Comparison of ENCODE assay signal across 9 cellular contexts in genomic region chr20:63274381-63275228, GRCh38. TPM values are rescaled to one million over a fixed set of nuclear protein-coding genes. Genes with fewer than 3 reads are reported as not detected.
DNase-seq lines count a peak whose midpoint lies in the region; ATAC-seq, FAIRE-seq and TF ChIP-seq lines count a peak whose summit lies in the region.
"Had no signal": no experiment of that assay in that cellular context is flagged by ENCODE, and none has a peak within 500 bp of the region (broad histone marks: within the 10 kb centered on the region; RNA-seq: fewer than 3 reads in every experiment).

No MANE protein-coding gene starts in this region.

- H3K36me3 ChIP-seq in HepG2 (replicated peaks in 1 of 2; ENCODE audit: control insufficient read depth in 1 of 2, insufficient read depth in 2 of 2, low read length in 2 of 2) = peaks cover 38 to 45% of the 10 kb centered on the region in 2 experiments
- H3K36me3 ChIP-seq in right lobe of liver = peaks cover 0 to 27% (median 5%) of the 10 kb centered on the region in 4 donors
- peaks cover 46% of the 10 kb centered on the region for H3K36me3 ChIP-seq in endodermal cell (ENCODE audit: control insufficient read depth, insufficient read depth, low read length)

- POLR2A ChIA-PET in HepG2 (lab: Yijun Ruan, JAX) = no interaction called here
- POLR2A ChIA-PET in HEK293T (lab: Yijun Ruan, JAX) = no interaction called here

- peaks cover 27% of the 10 kb centered on the region for H3K36me3 Mint-ChIP-seq in endodermal cell (ENCODE audit: low read depth)

- H3K4me1 Mint-ChIP-seq in endodermal cell = peaks cover 7% of the 10 kb centered on the region

- TF ChIP-seq CTCF in HepG2 (CRISPR knock-in tag; IDR thresholded peaks at IDR 0.05) = no peak
- TF ChIP-seq CTCF in right lobe of liver (IDR thresholded peaks at IDR 0.05) = no peak
- TF ChIP-seq CTCF in endodermal cell (conservative IDR thresholded peaks at IDR 0.05) = no peak

- peak overlapping the region; percentile 84 for H3K4me3 Mint-ChIP-seq in endodermal cell

- peaks cover 33% of the 10 kb centered on the region for H4K20me1 ChIP-seq in HepG2 (ENCODE audit: insufficient read depth, low read length)

- intact Hi-C loops in HepG2 (cut with micrococcal nuclease; ENCODE audit: unreplicated experiment) = no loop called here
- intact Hi-C loops in right lobe of liver (cut with DNase I) = loop anchor here in 1 of 2 donors (5.0 kb wide), 1 partner anchor 408 kb away; no protein-coding TSS in a partner anchor

- H2AFZ ChIP-seq in HepG2 (ENCODE audit: low read length) = no peak overlapping the region

- in situ Hi-C loops in HepG2 (cut with HindIII; ENCODE audit: extremely low pct_ligation_motif_present, low pct_unique_long_range_greater_than_20kb) = no loop called here

- no peaks in the 10 kb centered on the region for H3K27me3 Mint-ChIP-seq in endodermal cell (ENCODE audit: insufficient read depth)

- DNase-seq in HepG2 (ENCODE audit: low spot score) (no peak), right lobe of liver (no peak), endodermal cell (no peak), urothelium cell line (ENCODE audit: low spot score) (no peak), HEK293T (ENCODE audit: extremely low spot score) (no peak)
- DNase-seq: cortex of kidney, NCI-H1930 had no signal

- no peak for TF ChIP-seq RAD21 in HepG2 (CRISPR knock-in tag; IDR thresholded peaks at IDR 0.05)

- FAIRE-seq in HepG2 (lab: Jason Lieb, UNC) = no peak
- peak; percentile 79 for FAIRE-seq in urothelium cell line (lab: Jason Lieb, UNC)
- FAIRE-seq: TTC549 had no signal

- H3K4me1 ChIP-seq in HepG2 (ENCODE audit: insufficient read depth, low read length) = peaks cover 21% of the 10 kb centered on the region
- H3K4me1 ChIP-seq in right lobe of liver = peaks cover 0 to 13% (median 6%) of the 10 kb centered on the region in 4 donors
- H3K4me1 ChIP-seq in endodermal cell (ENCODE audit: control insufficient read depth, insufficient read depth, low read length) = no peaks in the 10 kb centered on the region

- TF ChIP-seq EP300 in HepG2 (IDR thresholded peaks at IDR 0.05; ENCODE audit: low read depth in 2 of 2, low read length in 2 of 2) = no peak
- TF ChIP-seq EP300 in HepG2 (CRISPR knock-in tag; IDR thresholded peaks at IDR 0.05; ENCODE audit: borderline replicate concordance) = no peak

- no peak for TF ChIP-seq POLR2A in HepG2 (IDR thresholded peaks at IDR 0.05; ENCODE audit: insufficient read depth in 1 of 2, low read depth in 2 of 2, low read length in 2 of 2)
- TF ChIP-seq POLR2A in right lobe of liver (IDR thresholded peaks at IDR 0.05) = no peak

- no peaks in the 10 kb centered on the region; a peak in 1 of 5 replicates for H3K27me3 ChIP-seq in HepG2 (ENCODE audit: control insufficient read depth in 1 of 2, insufficient read depth in 2 of 2, low read length in 2 of 2)
- no peaks in the 10 kb centered on the region for H3K27me3 ChIP-seq in right lobe of liver
- no peaks in the 10 kb centered on the region for H3K27me3 ChIP-seq in endodermal cell (ENCODE audit: control insufficient read depth, insufficient read depth, low read length, poor library complexity, severe bottlenecking)

- H3K4me3 ChIP-seq in HepG2 (replicated peaks in 1 of 3; ENCODE audit: insufficient read depth in 1 of 3, low read depth in 2 of 3, low read length in 3 of 3) (peak overlapping the region in 2 of 3 experiments; percentile 41 to 99; a peak in 4 of 6 replicates), right lobe of liver (no peak overlapping the region), endodermal cell (ENCODE audit: low read length) (peak overlapping the region; percentile 44)

- H3K4me2 ChIP-seq in HepG2 (ENCODE audit: low read depth, low read length) = peak overlapping the region; percentile 92

- peak overlapping the region; percentile 28 for H3K27ac ChIP-seq in HepG2 (ENCODE audit: extremely low read length, insufficient read depth, low read length)
- no peak overlapping the region for H3K27ac ChIP-seq in right lobe of liver
- H3K27ac ChIP-seq in endodermal cell (ENCODE audit: low read depth, low read length) = no peak overlapping the region

- 81% methylated on average over 14 of the region's 17 CpGs for WGBS in HepG2 (ENCODE audit: low lambda C conversion rate)
- 55% methylated on average over 7 of the region's 17 CpGs for WGBS in right lobe of liver (ENCODE audit: insufficient coverage, low coverage, low lambda C conversion rate, missing lambda C conversion rate)
- 91 to 94% methylated on average over 13 to 17 of the region's 17 CpGs for WGBS in endodermal cell (ENCODE audit: insufficient coverage in 1 of 2, insufficient read length in 1 of 2), 2 experiments

- CTCF ChIA-PET in HepG2 (lab: Yijun Ruan, JAX; ENCODE audit: low intra/inter-chr PET ratio, low total read pairs) = no interaction called here
- CTCF ChIA-PET in HEK293T (lab: Yijun Ruan, JAX) = no interaction called here

- H3K9ac ChIP-seq in HepG2 (ENCODE audit: insufficient read depth, low read depth, low read length) = peak overlapping the region; percentile 58
- no peak overlapping the region for H3K9ac ChIP-seq in endodermal cell (ENCODE audit: extremely low read depth, low read length, poor library complexity, severe bottlenecking)

- no peak overlapping the region for H3K27ac Mint-ChIP-seq in endodermal cell

- no peaks in the 10 kb centered on the region for H3K9me3 Mint-ChIP-seq in endodermal cell

- no TSS peak for BruUV-seq in HepG2 (replicated peaks; lab: Mats Ljungman, UMichigan)

- no peaks in the 10 kb centered on the region for H3K9me3 ChIP-seq in HepG2 (ENCODE audit: low read length)
- no peaks in the 10 kb centered on the region for H3K9me3 ChIP-seq in right lobe of liver
- H3K9me3 ChIP-seq in endodermal cell (ENCODE audit: control insufficient read depth, low read length) = no peaks in the 10 kb centered on the region

- H3K79me2 ChIP-seq in HepG2 (ENCODE audit: insufficient read depth, low read length) = peaks cover 41% of the 10 kb centered on the region

- ATAC-seq in HepG2 (no peak), right lobe of liver (no peak), HG03354 (IDR thresholded peaks at IDR 0.05; ENCODE audit: poor library complexity, severe bottlenecking, unreplicated experiment) (no peak)

RNA-seq across cellular contexts. Expression of gene ARFGAP1, which starts 2.0 kb away (rescaled TPM):
- total RNA-seq in HepG2 (2016; rRNA removed; fragmentation: Illumina TruSeq; extraction: Trizol) (51.4 and 132 TPM in 2 replicates), right lobe of liver (10 to 100 TPM; 17.4 to 42.8 (median 29.5) TPM), endodermal cell (100 to 1,000 TPM; 159 to 208 TPM)
- total RNA-seq in HepG2 (2016; cell fraction: cytosol; rRNA removed; fragmentation: Illumina TruSeq; extraction: Trizol; ENCODE audit: low read depth) = 32.3 and 33.5 TPM in 2 replicates
- total RNA-seq in HepG2 (2016; cell fraction: insoluble cytoplasmic fraction; rRNA removed; fragmentation: Illumina TruSeq; extraction: Trizol) = 44.4 and 147 TPM in 2 replicates
- 36.6 and 38.2 TPM in 2 replicates for total RNA-seq in HepG2 (2016; cell fraction: membrane; rRNA removed; fragmentation: Illumina TruSeq; extraction: Trizol)
- total RNA-seq in HepG2 (2016; cell fraction: nucleus; rRNA removed; fragmentation: Illumina TruSeq; extraction: Trizol) = 173 and 206 TPM in 2 replicates
- 132 and 173 TPM in 2 replicates for polyA plus RNA-seq in HepG2 (2011; rRNA removed)
- polyA plus RNA-seq in HepG2 (2011; cell fraction: cytosol; rRNA removed) = 40.1 and 86.0 TPM in 2 replicates
- polyA plus RNA-seq in HepG2 (2011; cell fraction: nucleus; rRNA removed) = 1,804 and 3,077 TPM in 2 replicates
- 112 and 149 TPM in 2 replicates for polyA plus RNA-seq in HepG2 (2012)
- polyA plus RNA-seq in HepG2 (2016; cell fraction: cytosol; fragmentation: Illumina TruSeq; extraction: Trizol; ENCODE audit: low read depth) = 5.1 and 5.7 TPM in 2 replicates
- polyA plus RNA-seq in HepG2 (2016; cell fraction: insoluble cytoplasmic fraction; fragmentation: Illumina TruSeq; extraction: Trizol; ENCODE audit: low read depth) = 47.2 and 54.2 TPM in 2 replicates
- polyA plus RNA-seq in HepG2 (2016; cell fraction: membrane; fragmentation: Illumina TruSeq; extraction: Trizol; ENCODE audit: low read depth) = 13.3 and 16.2 TPM in 2 replicates
- polyA plus RNA-seq in HepG2 (2016; cell fraction: nucleus; fragmentation: Illumina TruSeq; extraction: Trizol; ENCODE audit: insufficient read depth, low read depth) = 572 and 622 TPM in 2 replicates
- 69.2 and 278 TPM in 2 replicates for polyA minus RNA-seq in HepG2 (2011; rRNA and poly(A)+ RNA removed; ENCODE audit: low replicate concordance)
- polyA minus RNA-seq in HepG2 (2011; cell fraction: cytosol; rRNA and poly(A)+ RNA removed) = 47.8 and 61.7 TPM in 2 replicates
- polyA minus RNA-seq in HepG2 (2011; cell fraction: nucleus; rRNA and poly(A)+ RNA removed) = 203 and 232 TPM in 2 replicates
- 122 TPM for polyA plus RNA-seq in endodermal cell (2013, experiment 1 of 2)
- 97.6 TPM for polyA plus RNA-seq in endodermal cell (2013, experiment 2 of 2)

RNA-seq across cellular contexts. Expression of gene COL20A1, which starts 18.4 kb away (rescaled TPM):
- not detected in 2 replicates for total RNA-seq in HepG2 (2016; rRNA removed; fragmentation: Illumina TruSeq; extraction: Trizol)
- not detected in 2 replicates for total RNA-seq in HepG2 (2016; cell fraction: cytosol; rRNA removed; fragmentation: Illumina TruSeq; extraction: Trizol; ENCODE audit: low read depth)
- total RNA-seq in HepG2 (2016; cell fraction: insoluble cytoplasmic fraction; rRNA removed; fragmentation: Illumina TruSeq; extraction: Trizol) = not detected in 2 replicates
- total RNA-seq in HepG2 (2016; cell fraction: membrane; rRNA removed; fragmentation: Illumina TruSeq; extraction: Trizol) = not detected in 2 replicates
- total RNA-seq in HepG2 (2016; cell fraction: nucleus; rRNA removed; fragmentation: Illumina TruSeq; extraction: Trizol) = not detected in 2 replicates
- polyA plus RNA-seq in HepG2 (2011; rRNA removed) = 0.03 TPM in 1 of 2 replicates, not detected in the other
- 0.03 TPM in 1 of 2 replicates, not detected in the other for polyA plus RNA-seq in HepG2 (2011; cell fraction: cytosol; rRNA removed)
- 0.09 and 0.14 TPM in 2 replicates for polyA plus RNA-seq in HepG2 (2011; cell fraction: nucleus; rRNA removed)
- polyA plus RNA-seq in HepG2 (2012) = not detected in 2 replicates
- not detected in 2 replicates for polyA plus RNA-seq in HepG2 (2016; cell fraction: cytosol; fragmentation: Illumina TruSeq; extraction: Trizol; ENCODE audit: low read depth)
- not detected in 2 replicates for polyA plus RNA-seq in HepG2 (2016; cell fraction: insoluble cytoplasmic fraction; fragmentation: Illumina TruSeq; extraction: Trizol; ENCODE audit: low read depth)
- not detected in 2 replicates for polyA plus RNA-seq in HepG2 (2016; cell fraction: membrane; fragmentation: Illumina TruSeq; extraction: Trizol; ENCODE audit: low read depth)
- not detected in 2 replicates for polyA plus RNA-seq in HepG2 (2016; cell fraction: nucleus; fragmentation: Illumina TruSeq; extraction: Trizol; ENCODE audit: insufficient read depth, low read depth)
- polyA minus RNA-seq in HepG2 (2011; rRNA and poly(A)+ RNA removed; ENCODE audit: low replicate concordance) = not detected in 2 replicates
- not detected in 2 replicates for polyA minus RNA-seq in HepG2 (2011; cell fraction: cytosol; rRNA and poly(A)+ RNA removed)
- under 0.01 and 0.12 TPM in 2 replicates for polyA minus RNA-seq in HepG2 (2011; cell fraction: nucleus; rRNA and poly(A)+ RNA removed)
- not detected for total RNA-seq in right lobe of liver
- under 1 TPM in 1 of 2 donors, not detected in 1; 0.44 TPM for total RNA-seq in endodermal cell
- polyA plus RNA-seq in endodermal cell (2013, experiment 1 of 2) = 0.53 TPM
- 0.46 TPM for polyA plus RNA-seq in endodermal cell (2013, experiment 2 of 2)

RNA-seq across cellular contexts. Expression of gene NKAIN4, which starts 20.3 kb away (rescaled TPM):
- total RNA-seq in HepG2 (2016; rRNA removed; fragmentation: Illumina TruSeq; extraction: Trizol) (not detected in 2 replicates), right lobe of liver (not detected), endodermal cell (1 to 10 TPM in 1 of 2 donors, under 1 TPM in 1; 0.24 to 1.7 TPM)
- not detected in 2 replicates for total RNA-seq in HepG2 (2016; cell fraction: cytosol; rRNA removed; fragmentation: Illumina TruSeq; extraction: Trizol; ENCODE audit: low read depth)
- total RNA-seq in HepG2 (2016; cell fraction: insoluble cytoplasmic fraction; rRNA removed; fragmentation: Illumina TruSeq; extraction: Trizol) = not detected in 2 replicates
- total RNA-seq in HepG2 (2016; cell fraction: membrane; rRNA removed; fragmentation: Illumina TruSeq; extraction: Trizol) = not detected in 2 replicates
- total RNA-seq in HepG2 (2016; cell fraction: nucleus; rRNA removed; fragmentation: Illumina TruSeq; extraction: Trizol) = not detected in 2 replicates
- polyA plus RNA-seq in HepG2 (2011; rRNA removed) = not detected in 2 replicates
- not detected in 2 replicates for polyA plus RNA-seq in HepG2 (2011; cell fraction: cytosol; rRNA removed)
- not detected in 2 replicates for polyA plus RNA-seq in HepG2 (2011; cell fraction: nucleus; rRNA removed)
- 0.27 TPM in 1 of 2 replicates, not detected in the other for polyA plus RNA-seq in HepG2 (2012)
- polyA plus RNA-seq in HepG2 (2016; cell fraction: cytosol; fragmentation: Illumina TruSeq; extraction: Trizol; ENCODE audit: low read depth) = not detected in 2 replicates
- not detected in 2 replicates for polyA plus RNA-seq in HepG2 (2016; cell fraction: insoluble cytoplasmic fraction; fragmentation: Illumina TruSeq; extraction: Trizol; ENCODE audit: low read depth)
- polyA plus RNA-seq in HepG2 (2016; cell fraction: membrane; fragmentation: Illumina TruSeq; extraction: Trizol; ENCODE audit: low read depth) = not detected in 2 replicates
- polyA plus RNA-seq in HepG2 (2016; cell fraction: nucleus; fragmentation: Illumina TruSeq; extraction: Trizol; ENCODE audit: insufficient read depth, low read depth) = not detected in 2 replicates
- polyA minus RNA-seq in HepG2 (2011; rRNA and poly(A)+ RNA removed; ENCODE audit: low replicate concordance) = not detected in 2 replicates
- polyA minus RNA-seq in HepG2 (2011; cell fraction: cytosol; rRNA and poly(A)+ RNA removed) = not detected in 2 replicates
- not detected in 2 replicates for polyA minus RNA-seq in HepG2 (2011; cell fraction: nucleus; rRNA and poly(A)+ RNA removed)
- 51.9 TPM for polyA plus RNA-seq in endodermal cell (2013, experiment 1 of 2)
- polyA plus RNA-seq in endodermal cell (2013, experiment 2 of 2) = 40.1 TPM

RNA-seq across cellular contexts. Expression of gene BIRC7, which starts 38.9 kb away (rescaled TPM):
- 0.20 and 0.27 TPM in 2 replicates for total RNA-seq in HepG2 (2016; rRNA removed; fragmentation: Illumina TruSeq; extraction: Trizol)
- total RNA-seq in HepG2 (2016; cell fraction: cytosol; rRNA removed; fragmentation: Illumina TruSeq; extraction: Trizol; ENCODE audit: low read depth) = not detected in 2 replicates
- total RNA-seq in HepG2 (2016; cell fraction: insoluble cytoplasmic fraction; rRNA removed; fragmentation: Illumina TruSeq; extraction: Trizol) = 0.33 and 0.45 TPM in 2 replicates
- total RNA-seq in HepG2 (2016; cell fraction: membrane; rRNA removed; fragmentation: Illumina TruSeq; extraction: Trizol) = 0.12 and 0.17 TPM in 2 replicates
- total RNA-seq in HepG2 (2016; cell fraction: nucleus; rRNA removed; fragmentation: Illumina TruSeq; extraction: Trizol) = 0.28 and 0.53 TPM in 2 replicates
- 5.1 and 8.6 TPM in 2 replicates for polyA plus RNA-seq in HepG2 (2011; rRNA removed)
- 4.3 and 7.9 TPM in 2 replicates for polyA plus RNA-seq in HepG2 (2011; cell fraction: cytosol; rRNA removed)
- polyA plus RNA-seq in HepG2 (2011; cell fraction: nucleus; rRNA removed) = 81.1 and 86.7 TPM in 2 replicates
- 2.6 and 6.6 TPM in 2 replicates for polyA plus RNA-seq in HepG2 (2012)
- polyA plus RNA-seq in HepG2 (2016; cell fraction: cytosol; fragmentation: Illumina TruSeq; extraction: Trizol; ENCODE audit: low read depth) = 0.14 TPM in 1 of 2 replicates, not detected in the other
- polyA plus RNA-seq in HepG2 (2016; cell fraction: insoluble cytoplasmic fraction; fragmentation: Illumina TruSeq; extraction: Trizol; ENCODE audit: low read depth) = 0.37 TPM in 1 of 2 replicates, not detected in the other
- polyA plus RNA-seq in HepG2 (2016; cell fraction: membrane; fragmentation: Illumina TruSeq; extraction: Trizol; ENCODE audit: low read depth) = 0.29 TPM in 1 of 2 replicates, not detected in the other
- polyA plus RNA-seq in HepG2 (2016; cell fraction: nucleus; fragmentation: Illumina TruSeq; extraction: Trizol; ENCODE audit: insufficient read depth, low read depth) = 0.62 and 0.85 TPM in 2 replicates
- polyA minus RNA-seq in HepG2 (2011; rRNA and poly(A)+ RNA removed; ENCODE audit: low replicate concordance) = 0.37 and 4.3 TPM in 2 replicates
- 2.0 and 2.2 TPM in 2 replicates for polyA minus RNA-seq in HepG2 (2011; cell fraction: cytosol; rRNA and poly(A)+ RNA removed)
- 6.4 and 9.9 TPM in 2 replicates for polyA minus RNA-seq in HepG2 (2011; cell fraction: nucleus; rRNA and poly(A)+ RNA removed)
- not detected for total RNA-seq in right lobe of liver
- total RNA-seq in endodermal cell = not detected
- 0.28 TPM for polyA plus RNA-seq in endodermal cell (2013, experiment 1 of 2)
- 0.21 TPM for polyA plus RNA-seq in endodermal cell (2013, experiment 2 of 2)

RNA-seq across cellular contexts. Expression of gene YTHDF1, which starts 58.7 kb away (rescaled TPM):
- 37.7 and 39.8 TPM in 2 replicates for total RNA-seq in HepG2 (2016; rRNA removed; fragmentation: Illumina TruSeq; extraction: Trizol)
- total RNA-seq in HepG2 (2016; cell fraction: cytosol; rRNA removed; fragmentation: Illumina TruSeq; extraction: Trizol; ENCODE audit: low read depth) = 15.1 and 15.2 TPM in 2 replicates
- total RNA-seq in HepG2 (2016; cell fraction: insoluble cytoplasmic fraction; rRNA removed; fragmentation: Illumina TruSeq; extraction: Trizol) = 35.8 and 37.7 TPM in 2 replicates
- 41.8 and 42.4 TPM in 2 replicates for total RNA-seq in HepG2 (2016; cell fraction: membrane; rRNA removed; fragmentation: Illumina TruSeq; extraction: Trizol)
- 28.2 and 31.2 TPM in 2 replicates for total RNA-seq in HepG2 (2016; cell fraction: nucleus; rRNA removed; fragmentation: Illumina TruSeq; extraction: Trizol)
- 34.5 and 36.4 TPM in 2 replicates for polyA plus RNA-seq in HepG2 (2011; rRNA removed)
- polyA plus RNA-seq in HepG2 (2011; cell fraction: cytosol; rRNA removed) = 27.2 and 28.5 TPM in 2 replicates
- 36.7 and 41.9 TPM in 2 replicates for polyA plus RNA-seq in HepG2 (2011; cell fraction: nucleus; rRNA removed)
- 36.8 and 38.5 TPM in 2 replicates for polyA plus RNA-seq in HepG2 (2012)
- 9.5 and 11.3 TPM in 2 replicates for polyA plus RNA-seq in HepG2 (2016; cell fraction: cytosol; fragmentation: Illumina TruSeq; extraction: Trizol; ENCODE audit: low read depth)
- 51.6 and 60.0 TPM in 2 replicates for polyA plus RNA-seq in HepG2 (2016; cell fraction: insoluble cytoplasmic fraction; fragmentation: Illumina TruSeq; extraction: Trizol; ENCODE audit: low read depth)
- polyA plus RNA-seq in HepG2 (2016; cell fraction: membrane; fragmentation: Illumina TruSeq; extraction: Trizol; ENCODE audit: low read depth) = 29.6 and 31.9 TPM in 2 replicates
- polyA plus RNA-seq in HepG2 (2016; cell fraction: nucleus; fragmentation: Illumina TruSeq; extraction: Trizol; ENCODE audit: insufficient read depth, low read depth) = 75.9 and 78.1 TPM in 2 replicates
- polyA minus RNA-seq in HepG2 (2011; rRNA and poly(A)+ RNA removed; ENCODE audit: low replicate concordance) = 40.3 and 47.9 TPM in 2 replicates
- 30.1 and 32.4 TPM in 2 replicates for polyA minus RNA-seq in HepG2 (2011; cell fraction: cytosol; rRNA and poly(A)+ RNA removed)
- polyA minus RNA-seq in HepG2 (2011; cell fraction: nucleus; rRNA and poly(A)+ RNA removed) = 17.8 and 21.1 TPM in 2 replicates
- total RNA-seq in right lobe of liver = 10 to 100 TPM; 16.4 to 23.6 (median 21.1) TPM
- 10 to 100 TPM; 64.9 to 73.2 TPM for total RNA-seq in endodermal cell
- 43.0 TPM for polyA plus RNA-seq in endodermal cell (2013, experiment 1 of 2)
- 41.6 TPM for polyA plus RNA-seq in endodermal cell (2013, experiment 2 of 2)

Comparison
In these comparisons a context has a peak if more than half of its experiments do, and no peak if none do; other contexts are left out.
1. H3K4me3 ChIP-seq: peak in HepG2 (2 of 3) and endodermal cell (single experiment); none in right lobe of liver (0 of 3).